1 cellular context compared by ENCODE assay signal in genomic region chr1:86823821-86824500, GRCh38.
TF ChIP-seq lines count a peak whose summit lies in the region.

No MANE protein-coding gene starts in this region.

TF ChIP-seq in HepG2, 621 proteins besides CTCF, POLR2A, EP300 and RAD21 (continued from another document and continues in another):
- TF ChIP-seq SNAPC5 (CRISPR knock-in tag; IDR thresholded peaks at IDR 0.05; ENCODE audit: borderline replicate concordance) (0 out of 2 replicates have a peak, but pooled peaks have one; percentile 56), NFE2L2 (IDR thresholded peaks at IDR 0.05; ENCODE audit: low read length) (no peak), ETS1 (CRISPR knock-in tag; IDR thresholded peaks at IDR 0.05) (no peak), ESRRA (CRISPR knock-in tag; IDR thresholded peaks at IDR 0.05; ENCODE audit: low read depth) (peak; percentile 37; the same call in 1 of the 2 replicates), PRDM10 (CRISPR knock-in tag; IDR thresholded peaks at IDR 0.05; ENCODE audit: low read depth) (no peak), PAXIP1 (CRISPR knock-in tag; conservative IDR thresholded peaks at IDR 0.05) (peak; percentile 91), HES4 (CRISPR knock-in tag; IDR thresholded peaks at IDR 0.05; ENCODE audit: borderline replicate concordance) (no peak), XBP1 (CRISPR knock-in tag; IDR thresholded peaks at IDR 0.05) (no peak), SOX13 (IDR thresholded peaks at IDR 0.05) (0 out of 2 replicates have a peak, but pooled peaks have one; percentile 62), SOX13 (CRISPR knock-in tag; conservative IDR thresholded peaks at IDR 0.05 in 1 of 2, IDR thresholded peaks at IDR 0.05 in 1 of 2) (peak in 1 of 2 experiments; percentile 90; a peak in 2 of 4 replicates), SETDB1 (CRISPR knock-in tag; IDR thresholded peaks at IDR 0.05; ENCODE audit: borderline replicate concordance) (no peak), ZNF513 (CRISPR knock-in tag; conservative IDR thresholded peaks at IDR 0.05) (no peak), FLYWCH1 (CRISPR knock-in tag; IDR thresholded peaks at IDR 0.05) (no peak), ELK4 (CRISPR knock-in tag; IDR thresholded peaks at IDR 0.05; ENCODE audit: borderline replicate concordance) (no peak), FUBP1 (CRISPR knock-in tag; IDR thresholded peaks at IDR 0.05; ENCODE audit: borderline replicate concordance) (no peak), ZNF367 (CRISPR knock-in tag; IDR thresholded peaks at IDR 0.05; ENCODE audit: borderline replicate concordance) (no peak), ZNF256 (CRISPR knock-in tag; conservative IDR thresholded peaks at IDR 0.05) (no peak), FOXM1 (CRISPR knock-in tag; IDR thresholded peaks at IDR 0.05) (no peak), ZNF740 (CRISPR knock-in tag; IDR thresholded peaks at IDR 0.05) (no peak), ZNF329 (CRISPR knock-in tag; IDR thresholded peaks at IDR 0.05; ENCODE audit: low read depth) (no peak), ZNF547 (CRISPR knock-in tag; IDR thresholded peaks at IDR 0.05) (no peak), SP140L (CRISPR knock-in tag; IDR thresholded peaks at IDR 0.05; ENCODE audit: borderline replicate concordance) (no peak), DR1 (CRISPR knock-in tag; IDR thresholded peaks at IDR 0.05) (no peak), GABPA (IDR thresholded peaks at IDR 0.05; ENCODE audit: low read depth, low read length) (no peak), GABPA (CRISPR knock-in tag; IDR thresholded peaks at IDR 0.05; ENCODE audit: low read depth) (no peak), ZBTB38 (CRISPR knock-in tag; IDR thresholded peaks at IDR 0.05) (no peak), ETV5 (CRISPR knock-in tag; IDR thresholded peaks at IDR 0.05; ENCODE audit: borderline replicate concordance) (peak; percentile 29; the same call in 1 of the 2 replicates), ZNF234 (CRISPR knock-in tag; conservative IDR thresholded peaks at IDR 0.05) (no peak), CSRNP1 (CRISPR knock-in tag; IDR thresholded peaks at IDR 0.05) (peak; percentile 46; the same call in 1 of the 2 replicates), HNF1B (CRISPR knock-in tag; IDR thresholded peaks at IDR 0.05) (no peak), CAMTA2 (CRISPR knock-in tag; IDR thresholded peaks at IDR 0.05; ENCODE audit: borderline replicate concordance) (no peak), ZNF577 (CRISPR knock-in tag; IDR thresholded peaks at IDR 0.05; ENCODE audit: borderline replicate concordance, low read depth) (no peak)
